Comparison of ENCODE assay signal across 1 cellular context in the genomic region with DNA sequence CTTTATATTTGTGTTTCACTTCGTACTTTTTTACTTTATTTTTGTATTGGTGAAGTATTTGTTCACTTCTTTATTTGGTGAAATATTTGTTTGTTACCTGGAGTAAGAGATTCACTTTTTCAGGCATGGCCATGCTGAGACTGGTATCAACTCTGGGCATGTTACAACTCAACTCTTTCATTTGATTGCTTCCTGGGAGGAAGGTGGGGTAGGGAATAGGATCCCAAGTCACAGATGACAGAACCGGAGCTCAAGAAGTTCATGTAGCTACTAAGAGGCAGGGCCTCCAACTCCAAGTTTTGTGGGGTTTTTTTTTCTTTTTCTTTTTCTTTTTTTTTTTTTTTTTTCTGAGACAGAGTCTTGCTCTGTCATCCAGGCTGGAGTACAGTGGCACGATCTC.
TF ChIP-seq lines count a peak whose summit lies in the region.

No MANE protein-coding gene starts in this region.

TF ChIP-seq in GM12878, 131 proteins besides CTCF, POLR2A, EP300 and RAD21:
- TF ChIP-seq ZNF384 (IDR thresholded peaks at IDR 0.05; ENCODE audit: borderline replicate concordance, low read depth, low read length) (no peak), HSF1 (IDR thresholded peaks at IDR 0.05; ENCODE audit: low read depth, low read length) (no peak), BRCA1 (IDR thresholded peaks at IDR 0.05; ENCODE audit: low read depth, low read length) (no peak), PML (IDR thresholded peaks at IDR 0.05; ENCODE audit: low read length) (no peak), NR2C2 (IDR thresholded peaks at IDR 0.05; ENCODE audit: borderline replicate concordance, control insufficient read depth, insufficient read length, low read depth) (no peak), ATF7 (IDR thresholded peaks at IDR 0.05; ENCODE audit: low read depth) (no peak)
